ENCODE assay signal across 22 cellular contexts in the genomic region with DNA sequence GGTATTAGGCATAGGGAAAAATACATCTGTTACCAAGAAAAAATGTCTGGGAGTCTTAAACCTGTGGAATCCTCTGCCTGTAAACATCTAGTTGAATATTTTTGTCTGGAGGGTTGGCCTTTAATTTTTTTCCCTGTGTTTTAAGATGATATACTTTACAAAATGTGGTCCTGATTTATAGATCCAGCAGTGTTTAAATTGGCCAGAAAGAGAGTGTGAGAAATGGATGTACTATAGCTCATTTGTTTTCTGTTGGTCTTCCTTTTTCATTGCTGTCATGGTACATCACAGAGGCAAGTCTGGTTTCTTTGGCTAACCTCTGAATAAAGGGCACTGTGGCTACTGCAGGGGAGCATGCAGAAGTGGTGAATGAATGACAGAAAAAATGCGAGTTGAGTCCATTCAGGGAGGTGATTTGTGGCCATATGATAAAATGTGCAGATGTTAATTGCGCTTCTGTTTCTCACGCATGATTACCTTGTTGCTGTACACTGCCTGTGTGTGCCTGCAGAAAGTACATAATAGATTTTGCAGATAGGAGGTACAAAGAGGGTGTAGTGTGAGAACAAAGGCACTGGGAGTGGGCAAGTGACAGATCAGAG.
DNase-seq lines count a peak whose midpoint lies in the region; ATAC-seq and TF ChIP-seq lines count a peak whose summit lies in the region.
"Had no signal": no experiment of that assay in that cellular context is flagged by ENCODE, and none has a peak within 500 bp of the region (broad histone marks: within the 10 kb centered on the region; RNA-seq: fewer than 3 reads in every experiment).

No MANE protein-coding gene starts in this region.

- no peak overlapping the region for H3K4me2 ChIP-seq in smooth muscle cell

- peak overlapping the region; percentile 34 for H3K27ac ChIP-seq in smooth muscle cell (ENCODE audit: low read depth)
- H3K27ac ChIP-seq: colonic mucosa, prostate gland, testis had no signal

- H3K4me1 Mint-ChIP-seq in activated B cell treated with CpG ODN at 0.5 μM for 24 hours = peaks cover 63% of the 10 kb centered on the region
- H3K4me1 Mint-ChIP-seq: natural killer cell had no signal

- peak overlapping the region; percentile 11 for H2AFZ ChIP-seq in smooth muscle cell (ENCODE audit: low read depth)

- POLR2A ChIA-PET in activated B cell treated with CpG ODN at 0.5 μM for 24 hours (lab: Charles Lee) = interaction anchor here (0.6 to 3.6 kb wide), 5 partner anchors 9 to 226 kb away, joined by 3 to 24 read pairs (median 3); a partner anchor contains a TSS

- intact Hi-C loops in activated B cell treated with CpG ODN at 0.5 μM for 24 hours (cut with micrococcal nuclease) = no loop called here

- H3K9me3 Mint-ChIP-seq in activated B cell treated with CpG ODN at 0.5 μM for 24 hours = no peaks in the 10 kb centered on the region
- H3K9me3 Mint-ChIP-seq: natural killer cell had no signal

- DNase-seq in activated B cell treated with CpG ODN at 0.5 μM for 24 hours (no peak), kidney tubule cell (ENCODE audit: low spot score) (peak; percentile 92), smooth muscle cell (lab: John Stamatoyannopoulos, UW; ENCODE audit: unreplicated experiment) (no peak), nucleus accumbens (lab: John Stamatoyannopoulos, UW) (no peak), kidney glomerular epithelial cell (lab: John Stamatoyannopoulos, UW) (no peak)
- DNase-seq in central memory CD4-positive, alpha-beta T cell = no peak
- DNase-seq: activated CD4-positive, alpha-beta T cell treated with anti-CD3 and anti-CD28 coated beads, Interleukin-2, amount 50 U/mL, for 48 hours; activated gamma-delta T cell treated with Interleukin-2 at 50 U/mL for 16 hours; activated T-cell treated with anti-CD3 and anti-CD28 coated beads for 4 hours; CD4-positive, alpha-beta memory T cell; colonic mucosa; DMS53; hippocampal formation; mesendoderm; natural killer cell; NCI-H146; SIG-M5; T-helper 17 cell; testis had no signal

- no peak overlapping the region for H3K4me3 ChIP-seq in smooth muscle cell
- H3K4me3 ChIP-seq: colonic mucosa, prostate gland, testis had no signal

- peaks cover 3% of the 10 kb centered on the region for H3F3A ChIP-seq in smooth muscle cell (ENCODE audit: low read depth)

- TF ChIP-seq CTCF in activated B cell treated with CpG ODN at 0.5 μM for 24 hours (IDR thresholded peaks at IDR 0.05) (no peak), smooth muscle cell (IDR thresholded peaks at IDR 0.05; ENCODE audit: borderline replicate concordance, insufficient read depth, poor library complexity, severe bottlenecking) (no peak)

- no peaks in the 10 kb centered on the region for H3K36me3 ChIP-seq in smooth muscle cell (ENCODE audit: low read depth)
- H3K36me3 ChIP-seq: colonic mucosa, prostate gland had no signal

- 89% methylated on average over 3 of the region's 3 CpGs for WGBS in smooth muscle cell (ENCODE audit: low lambda C conversion rate)

- no peak overlapping the region for H3K9ac ChIP-seq in smooth muscle cell (ENCODE audit: low read depth)

- ATAC-seq in GM18502 (IDR thresholded peaks at IDR 0.05; ENCODE audit: poor library complexity, unreplicated experiment) = peak; percentile 37
- ATAC-seq in activated B cell treated with CpG ODN at 0.5 μM for 24 hours (ENCODE audit: low read depth) = peak; percentile 16
- ATAC-seq in GM21786 (IDR thresholded peaks at IDR 0.05; ENCODE audit: unreplicated experiment) = no peak
- ATAC-seq: natural killer cell, T-helper 17 cell had no signal

- CTCF ChIA-PET in activated B cell treated with CpG ODN at 0.5 μM for 24 hours (lab: Charles Lee) = interaction anchor here (0.7 to 4.5 kb wide), 2 partner anchors 64 to 226 kb away, joined by 3 to 35 read pairs; no protein-coding TSS in a partner anchor

- no peaks in the 10 kb centered on the region for H3K4me1 ChIP-seq in smooth muscle cell (ENCODE audit: low read depth)
- H3K4me1 ChIP-seq: colonic mucosa, prostate gland, testis had no signal

- peak overlapping the region; percentile 57 for H3K27ac Mint-ChIP-seq in activated B cell treated with CpG ODN at 0.5 μM for 24 hours
- H3K27ac Mint-ChIP-seq: natural killer cell, T-helper 17 cell had no signal

- no peak overlapping the region for H3K4me3 Mint-ChIP-seq in activated B cell treated with CpG ODN at 0.5 μM for 24 hours
- H3K4me3 Mint-ChIP-seq: CD4-positive, alpha-beta memory T cell; natural killer cell; T-helper 17 cell had no signal

- H3K27me3 ChIP-seq in smooth muscle cell (ENCODE audit: low read depth) = no peaks in the 10 kb centered on the region
- H3K27me3 ChIP-seq: colonic mucosa, testis had no signal

- H3K9me3 ChIP-seq in smooth muscle cell (replicated peaks; ENCODE audit: low read depth) = no peaks in the 10 kb centered on the region
- H3K9me3 ChIP-seq: colonic mucosa, prostate gland, testis had no signal

- H3K36me3 Mint-ChIP-seq in activated B cell treated with CpG ODN at 0.5 μM for 24 hours (ENCODE audit: low read depth) = no peaks in the 10 kb centered on the region
- H3K36me3 Mint-ChIP-seq: CD4-positive, alpha-beta memory T cell; natural killer cell had no signal

- no peaks in the 10 kb centered on the region for H3K27me3 Mint-ChIP-seq in activated B cell treated with CpG ODN at 0.5 μM for 24 hours
- H3K27me3 Mint-ChIP-seq: CD4-positive, alpha-beta memory T cell had no signal

- H4K20me1 ChIP-seq in smooth muscle cell (ENCODE audit: low read depth) = no peaks in the 10 kb centered on the region

- no peaks in the 10 kb centered on the region for H3K79me2 ChIP-seq in smooth muscle cell (ENCODE audit: low read depth)
